In genomic region chr6:16006681-16007080, GRCh38 we compare ENCODE assay signal across 12 cellular contexts.
DNase-seq lines count a peak whose midpoint lies in the region; ATAC-seq and TF ChIP-seq lines count a peak whose summit lies in the region.
"Had no signal": no experiment of that assay in that cellular context is flagged by ENCODE, and none has a peak within 500 bp of the region (broad histone marks: within the 10 kb centered on the region; RNA-seq: fewer than 3 reads in every experiment).

No MANE protein-coding gene starts in this region.

- ATAC-seq in GM19023 (IDR thresholded peaks at IDR 0.05; ENCODE audit: unreplicated experiment): no peak
- ATAC-seq in GM21381 (IDR thresholded peaks at IDR 0.05; ENCODE audit: unreplicated experiment): no peak
- ATAC-seq: A549 had no signal

- H3K27ac Mint-ChIP-seq in activated CD4-positive, alpha-beta T cell treated with anti-CD3 and anti-CD28 coated beads, Interleukin-2, amount 10 ng/mL, durations not matched to agents 24 days and 14 days: no peak overlapping the region
- H3K27ac Mint-ChIP-seq in endothelial cell (ENCODE audit: unreplicated experiment): no peak overlapping the region
- H3K27ac Mint-ChIP-seq: CD4-positive, alpha-beta T cell had no signal

- H3K4me3 Mint-ChIP-seq in activated CD4-positive, alpha-beta T cell treated with anti-CD3 and anti-CD28 coated beads, Interleukin-2, amount 10 ng/mL, durations not matched to agents 24 days and 14 days: no peak overlapping the region
- H3K4me3 Mint-ChIP-seq in endothelial cell (ENCODE audit: unreplicated experiment): no peak overlapping the region
- H3K4me3 Mint-ChIP-seq: CD4-positive, alpha-beta T cell had no signal

- H3K36me3 Mint-ChIP-seq in activated CD4-positive, alpha-beta T cell treated with anti-CD3 and anti-CD28 coated beads, Interleukin-2, amount 10 ng/mL, durations not matched to agents 24 days and 14 days (ENCODE audit: low read depth): no peaks in the 10 kb centered on the region
- no peaks in the 10 kb centered on the region for H3K36me3 Mint-ChIP-seq in endothelial cell (ENCODE audit: low read depth, unreplicated experiment)

- H3K4me1 Mint-ChIP-seq in activated CD4-positive, alpha-beta T cell treated with anti-CD3 and anti-CD28 coated beads, Interleukin-2, amount 10 ng/mL, durations not matched to agents 24 days and 14 days: no peaks in the 10 kb centered on the region
- H3K4me1 Mint-ChIP-seq in endothelial cell (ENCODE audit: unreplicated experiment): peaks cover 9% of the 10 kb centered on the region

- H3K9me3 Mint-ChIP-seq in activated CD4-positive, alpha-beta T cell treated with anti-CD3 and anti-CD28 coated beads, Interleukin-2, amount 10 ng/mL, durations not matched to agents 24 days and 14 days: peaks cover 12% of the 10 kb centered on the region
- H3K9me3 Mint-ChIP-seq in endothelial cell (ENCODE audit: unreplicated experiment): no peaks in the 10 kb centered on the region

- intact Hi-C loops in activated CD4-positive, alpha-beta T cell treated with anti-CD3 and anti-CD28 coated beads, Interleukin-2, amount 10 ng/mL, durations not matched to agents 24 days and 14 days (cut with micrococcal nuclease): no loop called here

- TF ChIP-seq CTCF in epithelial cell of proximal tubule (conservative IDR thresholded peaks at IDR 0.05; ENCODE audit: low read depth, low read length) (no peak), endothelial cell (IDR thresholded peaks at IDR 0.05; ENCODE audit: unreplicated experiment) (no peak)

- peak; percentile 32 for DNase-seq in activated CD4-positive, alpha-beta T cell treated with anti-CD3 and anti-CD28 coated beads, Interleukin-2, amount 10 ng/mL, durations not matched to agents 24 days and 14 days
- no peak for DNase-seq in activated CD4-positive, alpha-beta T cell treated with anti-CD3 and anti-CD28 coated beads for 48 hours
- DNase-seq in epithelial cell of proximal tubule (ENCODE audit: low read depth) (peak; percentile 41), kidney tubule cell (ENCODE audit: low spot score) (peak; percentile 96), endothelial cell (ENCODE audit: low spot score) (no peak), NCI-H345 treated with DMSO at 0.1 percent for 48 hours (lab: John Stamatoyannopoulos, UW; ENCODE audit: unreplicated experiment) (no peak)
- DNase-seq: Caco-2; CD4-positive, alpha-beta T cell; HCEC 1CT had no signal

- no peak overlapping the region for H3K4me3 ChIP-seq in epithelial cell of proximal tubule (ENCODE audit: low read depth, low read length)
- H3K4me3 ChIP-seq: A549 had no signal

- peaks cover 11% of the 10 kb centered on the region for H3K27me3 Mint-ChIP-seq in activated CD4-positive, alpha-beta T cell treated with anti-CD3 and anti-CD28 coated beads, Interleukin-2, amount 10 ng/mL, durations not matched to agents 24 days and 14 days
- no peaks in the 10 kb centered on the region for H3K27me3 Mint-ChIP-seq in endothelial cell (ENCODE audit: unreplicated experiment)

Comparison
In these comparisons a context has a peak if more than half of its experiments do, and no peak if none do; other contexts are left out.
1. DNase-seq: peak in activated CD4-positive, alpha-beta T cell treated with anti-CD3 and anti-CD28 coated beads, Interleukin-2, amount 10 ng/mL, durations not matched to agents 24 days and 14 days (single experiment), epithelial cell of proximal tubule (single experiment) and kidney tubule cell (single experiment); none in activated CD4-positive, alpha-beta T cell treated with anti-CD3 and anti-CD28 coated beads for 48 hours (single experiment), endothelial cell (single experiment) and NCI-H345 treated with DMSO at 0.1 percent for 48 hours (single experiment).